In genomic region chr1:234239515-234239914, GRCh38 we compare ENCODE assay signal across 29 cellular contexts.
"Had no signal": no experiment of that assay in that cellular context is flagged by ENCODE, and none has a peak within 500 bp of the region (broad histone marks: within the 10 kb centered on the region; RNA-seq: fewer than 3 reads in every experiment).

No MANE protein-coding gene starts in this region.

- DNase-seq: cortex of kidney; effector CD8-positive, alpha-beta T cell; effector memory CD8-positive, alpha-beta T cell; endodermal cell; erythroblast; esophagus squamous epithelium; foreskin fibroblast; foreskin melanocyte; gastrocnemius medialis; glutamatergic neuron; head of caudate nucleus; heart right ventricle; hippocampal formation; kidney; kidney glomerular epithelial cell; left colon; left ventricle myocardium inferior; lower lobe of right lung; mesenchymal stem cell; mucosa of descending colon; naive B cell had no signal

- H3K9me3 ChIP-seq: esophagus squamous epithelium, gastrocnemius medialis, left ventricle myocardium inferior, lower lobe of right lung, mucosa of descending colon had no signal

- H3K4me3 ChIP-seq: esophagus squamous epithelium, gastrocnemius medialis, heart right ventricle, left ventricle myocardium inferior, lower lobe of right lung, mucosa of descending colon had no signal

- H3K4me1 ChIP-seq: esophagus squamous epithelium, gastrocnemius medialis, lower lobe of right lung had no signal

- H3K9me3 Mint-ChIP-seq: dendritic cell treated with granulocyte-macrophage colony-stimulating factor and Interleukin-4, amounts not matched to agents 40 ng/mL and 50 ng/mL, for 4 days; effector memory CD8-positive, alpha-beta T cell; endodermal cell; naive B cell had no signal

- H3K27ac Mint-ChIP-seq: dendritic cell treated with granulocyte-macrophage colony-stimulating factor and Interleukin-4, amounts not matched to agents 40 ng/mL and 50 ng/mL, for 4 days; effector memory CD8-positive, alpha-beta T cell; endodermal cell; mesothelial cell of epicardium; naive B cell had no signal

- FAIRE-seq: colon, endometrium, islet of Langerhans, kidney had no signal

- H3K27ac ChIP-seq: epithelial cell of prostate, esophagus squamous epithelium, gastrocnemius medialis, heart right ventricle, left ventricle myocardium inferior, lower lobe of right lung had no signal

- H3K36me3 Mint-ChIP-seq: mesothelial cell of epicardium, naive B cell had no signal

- H3K36me3 ChIP-seq: esophagus squamous epithelium, gastrocnemius medialis, heart right ventricle, left ventricle myocardium inferior, lower lobe of right lung had no signal

- H3K4me3 Mint-ChIP-seq: dendritic cell treated with granulocyte-macrophage colony-stimulating factor and Interleukin-4, amounts not matched to agents 40 ng/mL and 50 ng/mL, for 4 days; effector memory CD8-positive, alpha-beta T cell; endodermal cell; mesothelial cell of epicardium; naive B cell had no signal

- H3K27me3 ChIP-seq: gastrocnemius medialis had no signal

- ATAC-seq: effector memory CD8-positive, alpha-beta T cell; esophagus mucosa; gastrocnemius medialis; heart right ventricle; left colon; left lobe of liver; lower lobe of right lung; mucosa of descending colon had no signal
